16 cellular contexts compared by ENCODE assay signal in genomic region chr12:92130999-92131398, GRCh38. TPM values are rescaled to one million over a fixed set of nuclear protein-coding genes. Genes with fewer than 3 reads are reported as not detected.
DNase-seq lines count a peak whose midpoint lies in the region; ATAC-seq and TF ChIP-seq lines count a peak whose summit lies in the region.
"Had no signal": no experiment of that assay in that cellular context is flagged by ENCODE, and none has a peak within 500 bp of the region (broad histone marks: within the 10 kb centered on the region; RNA-seq: fewer than 3 reads in every experiment).

No MANE protein-coding gene starts in this region.

- no peaks in the 10 kb centered on the region for H3K27me3 Mint-ChIP-seq in T-helper 1 cell treated with Interleukin-12 subunit alpha and Interleukin-12 subunit beta and Interleukin-4 antibody, amounts not matched to agents 30 μg/mL and 1 μg/mL, for 36 hours (ENCODE audit: low read depth)
- no peaks in the 10 kb centered on the region for H3K27me3 Mint-ChIP-seq in CD8-positive, alpha-beta T cell (ENCODE audit: low read depth)
- no peaks in the 10 kb centered on the region for H3K27me3 Mint-ChIP-seq in naive B cell

- DNase-seq in T-helper 1 cell (no peak), naive B cell (no peak), SKM-1 (lab: John Stamatoyannopoulos, UW; ENCODE audit: unreplicated experiment) (no peak), NCI-H524 treated with DMSO at 0.1 percent for 48 hours (lab: John Stamatoyannopoulos, UW) (no peak), amniotic stem cell (lab: John Stamatoyannopoulos, UW) (no peak)
- DNase-seq in CD8-positive, alpha-beta T cell = no peak
- no peak for DNase-seq in activated naive CD4-positive, alpha-beta T cell treated with anti-CD3 and anti-CD28 coated beads, Interleukin-2, amount 50 U/mL, for 72 hours (ENCODE audit: low spot score in 2 of 2)
- DNase-seq: 8988T; H7; NCI-H2171; NK-92 treated with Interleukin-12 subunit alpha and Interleukin-12 subunit beta, amount 100 ng/mL, for 24 hours; occipital lobe; SHP77; tibial artery had no signal

- CTCF ChIA-PET in CD8-positive, alpha-beta T cell (lab: Charles Lee) = interaction anchor here (0.8 to 1.1 kb wide), 2 partner anchors 11 to 394 kb away, joined by 3 read pairs; no protein-coding TSS in a partner anchor

- H3K9me3 Mint-ChIP-seq in T-helper 1 cell treated with Interleukin-12 subunit alpha and Interleukin-12 subunit beta and Interleukin-4 antibody, amounts not matched to agents 30 μg/mL and 1 μg/mL, for 36 hours = peaks cover 3% of the 10 kb centered on the region
- no peaks in the 10 kb centered on the region for H3K9me3 Mint-ChIP-seq in CD8-positive, alpha-beta T cell
- no peaks in the 10 kb centered on the region for H3K9me3 Mint-ChIP-seq in activated naive CD4-positive, alpha-beta T cell treated with anti-CD3 and anti-CD28 coated beads, Interleukin-2, amount 50 U/mL, for 72 hours
- H3K9me3 Mint-ChIP-seq in naive B cell = peaks cover 0 to 5% (median 0%) of the 10 kb centered on the region in 7 donors

- no peak for ATAC-seq in CD8-positive, alpha-beta T cell
- peak; percentile 43 to 52 for ATAC-seq in activated naive CD4-positive, alpha-beta T cell treated with anti-CD3 and anti-CD28 coated beads, Interleukin-2, amount 50 U/mL, for 72 hours
- no peak for ATAC-seq in naive B cell (ENCODE audit: low read depth in 2 of 2)

- H3K4me1 Mint-ChIP-seq in T-helper 1 cell treated with Interleukin-12 subunit alpha and Interleukin-12 subunit beta and Interleukin-4 antibody, amounts not matched to agents 30 μg/mL and 1 μg/mL, for 36 hours (ENCODE audit: low read depth) = peaks cover 59% of the 10 kb centered on the region
- peaks cover 81% of the 10 kb centered on the region for H3K4me1 Mint-ChIP-seq in CD8-positive, alpha-beta T cell (ENCODE audit: low read depth)
- peaks cover 55 to 91% (median 73%) of the 10 kb centered on the region in 3 donors for H3K4me1 Mint-ChIP-seq in naive B cell

- peak overlapping the region; percentile 80 for H3K27ac Mint-ChIP-seq in T-helper 1 cell treated with Interleukin-12 subunit alpha and Interleukin-12 subunit beta and Interleukin-4 antibody, amounts not matched to agents 30 μg/mL and 1 μg/mL, for 36 hours
- peak overlapping the region; percentile 85 for H3K27ac Mint-ChIP-seq in CD8-positive, alpha-beta T cell
- peak overlapping the region; percentile 88 to 91 for H3K27ac Mint-ChIP-seq in activated naive CD4-positive, alpha-beta T cell treated with anti-CD3 and anti-CD28 coated beads, Interleukin-2, amount 50 U/mL, for 72 hours
- peak overlapping the region in 5 of 6 donors; percentile 5 to 44 (median 39) for H3K27ac Mint-ChIP-seq in naive B cell

- no peaks in the 10 kb centered on the region for H3K9me3 ChIP-seq in CD8-positive, alpha-beta T cell (ENCODE audit: low read length)
- H3K9me3 ChIP-seq: tibial artery had no signal

- intact Hi-C loops in CD8-positive, alpha-beta T cell (cut with DNase I, micrococcal nuclease) = loop anchor here (5.0 kb wide), 2 partner anchors 34 to 94 kb away; no protein-coding TSS in a partner anchor

- POLR2A ChIA-PET in CD8-positive, alpha-beta T cell (lab: Charles Lee) = interaction anchor here (1.0 to 9.4 kb wide), 5 partner anchors 14 to 100 kb away, joined by 3 to 66 read pairs (median 19); partner anchors contain the start of gene BTG1

- no peak for TF ChIP-seq CTCF in CD8-positive, alpha-beta T cell (IDR thresholded peaks at IDR 0.05)

- H3K36me3 ChIP-seq in CD8-positive, alpha-beta T cell (ENCODE audit: insufficient read depth, low read length) = no peaks in the 10 kb centered on the region
- H3K36me3 ChIP-seq: tibial artery had no signal

- peaks cover 35% of the 10 kb centered on the region for H3K36me3 Mint-ChIP-seq in T-helper 1 cell treated with Interleukin-12 subunit alpha and Interleukin-12 subunit beta and Interleukin-4 antibody, amounts not matched to agents 30 μg/mL and 1 μg/mL, for 36 hours (ENCODE audit: low read depth)
- H3K36me3 Mint-ChIP-seq in CD8-positive, alpha-beta T cell = peaks cover 65% of the 10 kb centered on the region
- peaks cover 16 to 24% of the 10 kb centered on the region in 2 donors for H3K36me3 Mint-ChIP-seq in activated naive CD4-positive, alpha-beta T cell treated with anti-CD3 and anti-CD28 coated beads, Interleukin-2, amount 50 U/mL, for 72 hours
- peaks cover 15% of the 10 kb centered on the region in 2 donors for H3K36me3 Mint-ChIP-seq in naive B cell

- H3K4me3 ChIP-seq in CD8-positive, alpha-beta T cell (ENCODE audit: low read depth, low read length) = peak overlapping the region; percentile 18
- H3K4me3 ChIP-seq: smooth muscle cell, tibial artery had no signal

- H3K27me3 ChIP-seq in CD8-positive, alpha-beta T cell (ENCODE audit: insufficient read depth, low read length) = no peaks in the 10 kb centered on the region
- H3K27me3 ChIP-seq: tibial artery had no signal

- peak overlapping the region; percentile 78 for H3K4me3 Mint-ChIP-seq in T-helper 1 cell treated with Interleukin-12 subunit alpha and Interleukin-12 subunit beta and Interleukin-4 antibody, amounts not matched to agents 30 μg/mL and 1 μg/mL, for 36 hours
- peak overlapping the region; percentile 78 for H3K4me3 Mint-ChIP-seq in CD8-positive, alpha-beta T cell
- peak overlapping the region in 4 of 8 donors; percentile 1 to 28 (median 3) for H3K4me3 Mint-ChIP-seq in naive B cell

- peaks cover 89% of the 10 kb centered on the region for H3K4me1 ChIP-seq in CD8-positive, alpha-beta T cell (ENCODE audit: insufficient read depth, low read length)

- H3K27ac ChIP-seq in CD8-positive, alpha-beta T cell (ENCODE audit: low read depth, low read length) = peak overlapping the region; percentile 15

RNA-seq across cellular contexts. Expression of gene BTG1, which starts 14.6 kb away (rescaled TPM):
- total RNA-seq in CD8-positive, alpha-beta T cell = 1,000 to 10,000 TPM; 1,847 to 1,850 TPM
- 100 to 1,000 TPM; 158 to 266 TPM for total RNA-seq in activated naive CD4-positive, alpha-beta T cell treated with anti-CD3 and anti-CD28 coated beads, Interleukin-2, amount 50 U/mL, for 72 hours
- 1,000 to 10,000 TPM in 3 of 6 donors, 100 to 1,000 TPM in 3; 644 to 1,809 (median 1,004) TPM for polyA plus RNA-seq in naive B cell (ENCODE audit: low read depth in 6 of 6)

Comparison
In these comparisons a context has a peak if more than half of its experiments do, and no peak if none do; other contexts are left out.
1. H3K27ac Mint-ChIP-seq: peak in every context shown above with its lines; median percentile 90 in activated naive CD4-positive, alpha-beta T cell treated with anti-CD3 and anti-CD28 coated beads, Interleukin-2, amount 50 U/mL, for 72 hours; 85 in CD8-positive, alpha-beta T cell; 80 in T-helper 1 cell treated with Interleukin-12 subunit alpha and Interleukin-12 subunit beta and Interleukin-4 antibody, amounts not matched to agents 30 μg/mL and 1 μg/mL, for 36 hours; 39 in naive B cell.
2. ATAC-seq: peak in activated naive CD4-positive, alpha-beta T cell treated with anti-CD3 and anti-CD28 coated beads, Interleukin-2, amount 50 U/mL, for 72 hours (2 of 2); none in CD8-positive, alpha-beta T cell (single experiment) and naive B cell (0 of 2).
3. RNA of gene BTG1, which starts 14.6 kb away (total RNA-seq): 1,847 to 1,850 TPM in CD8-positive, alpha-beta T cell; 158 to 266 TPM in activated naive CD4-positive, alpha-beta T cell treated with anti-CD3 and anti-CD28 coated beads, Interleukin-2, amount 50 U/mL, for 72 hours; every median in the first group is over 4 times any median in the second.